Comparison of ENCODE assay signal across 16 cellular contexts in the genomic region with DNA sequence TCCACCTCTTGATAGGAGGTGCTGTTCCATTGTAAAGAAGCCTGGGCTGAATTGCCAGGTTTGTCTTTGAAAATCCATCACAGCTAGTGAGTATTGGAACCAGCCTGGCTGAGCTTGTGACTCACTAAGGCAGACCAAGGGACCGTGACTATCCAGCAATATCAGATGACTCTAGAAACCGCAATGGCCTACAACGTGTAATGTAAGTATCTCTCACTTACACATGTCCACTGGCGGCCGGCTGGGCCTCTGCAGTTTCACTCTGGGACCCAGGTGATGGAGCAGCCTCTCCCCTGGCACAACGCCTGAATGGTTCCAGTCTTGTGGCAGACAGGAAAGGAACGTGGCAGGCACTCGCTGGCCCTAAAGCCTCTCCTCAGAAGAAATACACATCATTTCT. TPM values are rescaled to one million over a fixed set of nuclear protein-coding genes. Genes with fewer than 3 reads are reported as not detected.
DNase-seq lines count a peak whose midpoint lies in the region; ATAC-seq and TF ChIP-seq lines count a peak whose summit lies in the region.
"Had no signal": no experiment of that assay in that cellular context is flagged by ENCODE, and none has a peak within 500 bp of the region (broad histone marks: within the 10 kb centered on the region; RNA-seq: fewer than 3 reads in every experiment).

No MANE protein-coding gene starts in this region.

- H3K27me3 ChIP-seq in upper lobe of right lung (peaks cover 59% of the 10 kb centered on the region), Karpas-422 (ENCODE audit: low read length) (no peaks in the 10 kb centered on the region)
- H3K27me3 ChIP-seq: cardiac muscle cell, right atrium auricular region had no signal

- H3K79me2 ChIP-seq in Karpas-422 (ENCODE audit: low read length): no peaks in the 10 kb centered on the region

- H3K4me3 Mint-ChIP-seq in activated naive CD4-positive, alpha-beta T cell treated with anti-CD3 and anti-CD28 coated beads, Interleukin-2, amount 50 U/mL, for 24 hours: peak overlapping the region; percentile 45
- H3K4me3 Mint-ChIP-seq: type B pancreatic cell had no signal

- H3K9me3 ChIP-seq in upper lobe of right lung (peaks cover 8% of the 10 kb centered on the region), Karpas-422 (ENCODE audit: low read length) (no peaks in the 10 kb centered on the region)
- H3K9me3 ChIP-seq: BE2C had no signal

- H3K36me3 ChIP-seq in upper lobe of right lung (no peaks in the 10 kb centered on the region), Karpas-422 (ENCODE audit: insufficient read depth, low read length) (no peaks in the 10 kb centered on the region)
- H3K36me3 ChIP-seq: BE2C, cardiac muscle cell, right atrium auricular region had no signal

- no peak overlapping the region for H3K4me2 ChIP-seq in Karpas-422 (ENCODE audit: low read depth, low read length, poor library complexity, severe bottlenecking)

- H3K9ac ChIP-seq in Karpas-422 (ENCODE audit: low read length): no peak overlapping the region

- no peaks in the 10 kb centered on the region for H3K9me3 Mint-ChIP-seq in activated naive CD4-positive, alpha-beta T cell treated with anti-CD3 and anti-CD28 coated beads, Interleukin-2, amount 50 U/mL, for 24 hours

- DNase-seq in stimulated activated CD4-positive, alpha-beta T cell treated with anti-CD3 and anti-CD28 coated beads, Interleukin-1b, Interleukin-23, amount 100 ng/mL, for 48 hours: peak; percentile 37
- DNase-seq in stimulated activated CD4-positive, alpha-beta T cell treated with anti-CD3 and anti-CD28 coated beads, Interleukin-4, amount 100 ng/mL, for 4 hours: no peak
- peak; percentile 48 for DNase-seq in NCI-H510A treated with DMSO at 0.1 percent for 48 hours (lab: John Stamatoyannopoulos, UW)
- DNase-seq in upper lobe of right lung: no peak
- DNase-seq in Karpas-422: no peak
- no peak for DNase-seq in islet precursor cell
- DNase-seq in NCI-H2227 (lab: John Stamatoyannopoulos, UW; ENCODE audit: unreplicated experiment): no peak
- DNase-seq: BE2C, erythroblast, NCI-H2227 treated with DMSO at 0.1 percent for 48 hours had no signal

- H3K27me3 Mint-ChIP-seq in activated naive CD4-positive, alpha-beta T cell treated with anti-CD3 and anti-CD28 coated beads, Interleukin-2, amount 50 U/mL, for 24 hours: no peaks in the 10 kb centered on the region

- H3K36me3 Mint-ChIP-seq in activated naive CD4-positive, alpha-beta T cell treated with anti-CD3 and anti-CD28 coated beads, Interleukin-2, amount 50 U/mL, for 24 hours: peaks cover 6% of the 10 kb centered on the region
- H3K36me3 Mint-ChIP-seq: type B pancreatic cell had no signal

- H3K4me1 ChIP-seq in upper lobe of right lung: peaks cover 8% of the 10 kb centered on the region
- H3K4me1 ChIP-seq in Karpas-422 (ENCODE audit: low read length): no peaks in the 10 kb centered on the region
- H3K4me1 ChIP-seq: BE2C had no signal

- intact Hi-C loops in upper lobe of right lung (cut with DNase I): no loop called here

- no peak for TF ChIP-seq CTCF in upper lobe of right lung (IDR thresholded peaks at IDR 0.05)

- no peak overlapping the region for H2AFZ ChIP-seq in Karpas-422 (ENCODE audit: low read length)

- H3K4me3 ChIP-seq in upper lobe of right lung: no peak overlapping the region
- no peak overlapping the region for H3K4me3 ChIP-seq in Karpas-422 (ENCODE audit: low read length)
- H3K4me3 ChIP-seq: cardiac muscle cell, right atrium auricular region, SK-N-MC had no signal

- H3K27ac Mint-ChIP-seq in activated naive CD4-positive, alpha-beta T cell treated with anti-CD3 and anti-CD28 coated beads, Interleukin-2, amount 50 U/mL, for 24 hours: no peak overlapping the region
- H3K27ac Mint-ChIP-seq: type B pancreatic cell had no signal

- no peaks in the 10 kb centered on the region for H4K20me1 ChIP-seq in Karpas-422 (ENCODE audit: insufficient read depth, low read depth, low read length)

- peak; percentile 2 for ATAC-seq in upper lobe of right lung

- H3K9me2 ChIP-seq in Karpas-422 (replicated peaks; ENCODE audit: insufficient read depth, low read length): no peaks in the 10 kb centered on the region

- no peak overlapping the region for H3K27ac ChIP-seq in upper lobe of right lung
- no peak overlapping the region for H3K27ac ChIP-seq in Karpas-422 (ENCODE audit: low read length)
- H3K27ac ChIP-seq: cardiac muscle cell, right atrium auricular region, SK-N-MC had no signal

- peaks cover 86% of the 10 kb centered on the region for H3K4me1 Mint-ChIP-seq in activated naive CD4-positive, alpha-beta T cell treated with anti-CD3 and anti-CD28 coated beads, Interleukin-2, amount 50 U/mL, for 24 hours

RNA-seq across cellular contexts. Expression of a gene that starts 3.1 kb away (rescaled TPM):
- 8.2 TPM for total RNA-seq in upper lobe of right lung
- not detected in 2 replicates for total RNA-seq in Karpas-422 (2014; rRNA removed; shearing (Covaris generic); ENCODE audit: low replicate concordance)
- total RNA-seq: HT-29 had no signal

Comparison
In these comparisons a context has a peak if more than half of its experiments do, and no peak if none do; other contexts are left out.
1. DNase-seq: peak in stimulated activated CD4-positive, alpha-beta T cell treated with anti-CD3 and anti-CD28 coated beads, Interleukin-1b, Interleukin-23, amount 100 ng/mL, for 48 hours (single experiment) and NCI-H510A treated with DMSO at 0.1 percent for 48 hours (single experiment); none in stimulated activated CD4-positive, alpha-beta T cell treated with anti-CD3 and anti-CD28 coated beads, Interleukin-4, amount 100 ng/mL, for 4 hours (0 of 2), upper lobe of right lung (single experiment), Karpas-422 (single experiment), islet precursor cell (single experiment) and NCI-H2227 (single experiment).